16 cellular contexts compared by ENCODE assay signal in genomic region chr20:46202758-46203509, GRCh38.
DNase-seq lines count a peak whose midpoint lies in the region; ATAC-seq and TF ChIP-seq lines count a peak whose summit lies in the region.
"Had no signal": no experiment of that assay in that cellular context is flagged by ENCODE, and none has a peak within 500 bp of the region (broad histone marks: within the 10 kb centered on the region; RNA-seq: fewer than 3 reads in every experiment).

No MANE protein-coding gene starts in this region.

- peak; percentile 72 for ATAC-seq in sciatic nerve
- ATAC-seq: activated CD4-positive, alpha-beta T cell treated with anti-CD3 and anti-CD28 coated beads for 36 hours; lower lobe of right lung had no signal

- TF ChIP-seq CTCF in fibroblast of the aortic adventitia (IDR thresholded peaks at IDR 0.05; ENCODE audit: insufficient read depth, low read length): no peak

- peak; percentile 12 for DNase-seq in NCI-H345 (lab: John Stamatoyannopoulos, UW)
- no peak for DNase-seq in NCI-H345 treated with DMSO at 0.1 percent for 48 hours (lab: John Stamatoyannopoulos, UW; ENCODE audit: unreplicated experiment)
- peak; percentile 92 for DNase-seq in NCI-H69 (lab: John Stamatoyannopoulos, UW)
- DNase-seq in fibroblast of the aortic adventitia (ENCODE audit: low read depth): peak; percentile 11
- peak; percentile 84 for DNase-seq in sciatic nerve (ENCODE audit: low spot score)
- DNase-seq in OCI-M1 (lab: John Stamatoyannopoulos, UW): no peak
- no peak for DNase-seq in NCI-H1436 (lab: John Stamatoyannopoulos, UW)
- no peak for DNase-seq in NCI-H1930 (lab: John Stamatoyannopoulos, UW)
- DNase-seq: activated CD4-positive, alpha-beta T cell treated with anti-CD3 and anti-CD28 coated beads for 36 hours; DND-41; lower lobe of right lung; naive B cell; NCI-H1092 treated with DMSO at 0.1 percent for 48 hours; SHP77 treated with DMSO at 0.1 percent for 48 hours; stimulated activated CD4-positive, alpha-beta T cell treated with anti-CD3 and anti-CD28 coated beads, Interleukin-4, amount 100 ng/mL, for 1 hour; T1000 had no signal

- no peak overlapping the region for H3K4me3 ChIP-seq in fibroblast of the aortic adventitia (ENCODE audit: low read depth, low read length)
- H3K4me3 ChIP-seq: lower lobe of right lung had no signal

- intact Hi-C loops in sciatic nerve (cut with DNase I): no loop called here

Comparison
In these comparisons a context has a peak if more than half of its experiments do, and no peak if none do; other contexts are left out.
1. DNase-seq: peak in NCI-H345 (single experiment), NCI-H69 (single experiment), fibroblast of the aortic adventitia (single experiment) and sciatic nerve (single experiment); none in NCI-H345 treated with DMSO at 0.1 percent for 48 hours (single experiment), OCI-M1 (single experiment), NCI-H1436 (single experiment) and NCI-H1930 (0 of 2).